ENCODE assay signal across 8 cellular contexts in the genomic region with DNA sequence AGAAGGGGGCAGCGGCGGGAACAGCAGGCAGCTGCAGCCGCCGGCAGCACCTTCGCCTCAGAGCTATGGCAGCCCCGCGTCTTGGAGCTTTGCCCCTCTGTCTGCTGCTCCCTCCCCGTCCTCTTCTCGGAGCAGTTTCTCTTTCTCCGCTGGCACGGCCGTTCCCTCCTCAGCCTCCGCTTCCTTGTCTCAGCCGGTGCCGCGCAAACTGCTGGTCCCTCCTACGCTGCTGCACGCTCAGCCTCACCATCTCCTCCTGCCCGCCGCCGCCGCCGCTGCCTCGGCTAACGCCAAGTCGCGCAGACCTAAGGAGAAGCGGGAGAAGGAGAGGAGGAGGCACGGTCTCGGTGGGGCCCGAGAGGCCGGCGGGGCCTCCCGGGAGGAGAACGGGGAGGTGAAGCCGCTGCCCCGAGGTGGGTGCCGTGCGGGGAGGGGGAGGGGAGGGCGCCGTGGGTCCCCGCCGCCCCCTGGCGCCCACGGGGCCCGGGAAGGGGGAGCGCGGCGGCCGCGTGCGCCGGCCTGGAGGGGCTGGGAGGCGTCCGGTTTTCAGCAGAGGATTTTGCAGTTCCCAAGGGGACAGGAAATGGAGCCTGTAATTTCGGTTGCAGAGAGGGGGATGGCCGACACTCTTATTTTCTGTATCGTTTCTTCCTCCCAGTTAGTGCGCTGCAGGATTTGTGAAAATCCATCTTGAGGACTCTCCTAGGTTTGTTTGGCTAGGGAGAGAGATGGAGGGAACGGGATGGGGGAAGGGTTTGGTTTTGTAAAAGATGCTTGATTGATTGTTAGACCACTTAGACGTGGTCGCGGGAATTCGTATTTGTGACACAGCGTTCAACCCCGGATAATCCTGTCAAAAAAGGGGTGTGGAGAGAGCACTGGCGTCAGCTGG. TPM values are rescaled to one million over a fixed set of nuclear protein-coding genes. Genes with fewer than 3 reads are reported as not detected.
A peak's percentile ranks its signal among the peaks of the same experiment; 100 is the strongest.
DNase-seq lines count a peak whose midpoint lies in the region; ATAC-seq and TF ChIP-seq lines count a peak whose summit lies in the region.

No MANE protein-coding gene starts in this region.

- H3K4me3 ChIP-seq in BE2C (ENCODE audit: low read depth, low read length) (peak overlapping the region; percentile 99), mucosa of stomach (ENCODE audit: low read length) (peak overlapping the region; percentile 72)

- peak; percentile 30 for ATAC-seq in GM19328 (IDR thresholded peaks at IDR 0.05; ENCODE audit: unreplicated experiment)
- peak; percentile 32 for ATAC-seq in HG03460 (IDR thresholded peaks at IDR 0.05; ENCODE audit: unreplicated experiment)

- H3K36me3 ChIP-seq in BE2C (no peaks in the 10 kb centered on the region; the same call in 1 of the 2 replicates), mucosa of stomach (ENCODE audit: control insufficient read depth, insufficient read depth, low read length) (no peaks in the 10 kb centered on the region)

- peak; percentile 65 for DNase-seq in BE2C
- DNase-seq in NOMO-1 treated with DMSO at 0.1 percent for 48 hours (lab: John Stamatoyannopoulos, UW; ENCODE audit: unreplicated experiment): peak; percentile 76
- peak; percentile 85 for DNase-seq in activated CD8-positive, alpha-beta memory T cell treated with anti-CD3 and anti-CD28 coated beads, Interleukin-2, amount 50 U/mL, for 48 hours
- peak; percentile 71 to 83 for DNase-seq in erythroblast (lab: John Stamatoyannopoulos, UW)
- peak; percentile 43 to 57 for DNase-seq in stimulated activated CD8-positive, alpha-beta memory T cell treated with anti-CD3 and anti-CD28 coated beads, Interleukin-7, amount 100 ng/mL, for 4 hours (ENCODE audit: low read depth in 2 of 2)

- peak; percentile 75 for TF ChIP-seq POLR2A in erythroblast (IDR thresholded peaks at IDR 0.05; ENCODE audit: low read length)

- H3K9me3 ChIP-seq in BE2C: no peaks in the 10 kb centered on the region
- H3K9me3 ChIP-seq in mucosa of stomach (ENCODE audit: control insufficient read depth, low read length): no peaks in the 10 kb centered on the region

- H3K27me3 ChIP-seq in BE2C (no peaks in the 10 kb centered on the region), mucosa of stomach (ENCODE audit: control insufficient read depth, insufficient read depth, low read length) (no peaks in the 10 kb centered on the region)

- 0 out of 2 replicates have a peak, but pooled peaks have one; percentile 1 for TF ChIP-seq CTCF in BE2C (IDR thresholded peaks at IDR 0.05; ENCODE audit: low read depth, low read length)

- H3K9ac ChIP-seq in mucosa of stomach (ENCODE audit: low read length): peak overlapping the region; percentile 94

- H3K4me1 ChIP-seq in BE2C: no peaks in the 10 kb centered on the region
- peaks cover 16% of the 10 kb centered on the region for H3K4me1 ChIP-seq in mucosa of stomach (ENCODE audit: control insufficient read depth, insufficient read depth, low read length)

RNA-seq across cellular contexts. Expression of a gene that starts 0.6 kb away (rescaled TPM):
- polyA plus RNA-seq in BE2C (2012; ENCODE audit: insufficient read depth, insufficient read length, low read depth): 19.5 TPM

Comparison
In these comparisons a context has a peak if more than half of its experiments do, and no peak if none do; other contexts are left out.
1. Peak in every context shown above with its lines: DNase-seq, ATAC-seq and H3K4me3 ChIP-seq.